ENCODE assay signal across 16 cellular contexts in the genomic region with DNA sequence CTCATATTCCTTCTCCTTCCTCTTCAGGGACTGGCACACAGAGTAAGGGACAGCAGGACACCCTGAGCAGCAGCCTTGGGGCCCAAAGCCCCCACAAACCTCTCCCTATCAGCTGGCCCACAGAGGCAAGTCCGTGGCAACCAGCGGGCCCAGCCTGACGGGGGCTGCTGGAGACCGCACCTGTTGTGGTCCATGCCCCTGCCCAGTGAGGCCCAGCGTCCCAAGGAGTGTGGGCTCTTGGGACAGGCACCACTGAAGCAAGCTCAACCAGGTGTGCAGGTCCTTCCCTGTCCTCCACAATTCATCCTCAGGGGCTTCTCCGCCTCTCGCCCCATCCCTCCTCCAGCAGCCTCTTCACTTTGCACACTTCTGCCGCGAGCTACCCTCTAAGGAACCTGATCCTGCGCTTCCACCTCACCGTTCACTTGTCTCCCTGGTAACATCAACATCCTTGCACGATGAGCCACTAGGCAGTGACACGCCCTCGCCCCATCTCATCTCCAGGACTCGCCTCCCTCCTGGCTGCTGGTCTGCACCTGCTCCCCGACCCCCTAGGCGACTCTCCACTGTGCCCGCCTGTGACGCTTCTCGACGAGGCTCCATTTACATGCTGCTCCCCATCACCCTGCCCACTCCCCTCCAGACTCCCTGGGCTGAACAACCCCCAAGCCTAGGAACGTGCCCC. TPM values are rescaled to one million over a fixed set of nuclear protein-coding genes. Genes with fewer than 3 reads are reported as not detected.
A peak's percentile ranks its signal among the peaks of the same experiment; 100 is the strongest.
DNase-seq lines count a peak whose midpoint lies in the region; ATAC-seq and TF ChIP-seq lines count a peak whose summit lies in the region.
"Had no signal": no experiment of that assay in that cellular context is flagged by ENCODE, and none has a peak within 500 bp of the region (broad histone marks: within the 10 kb centered on the region; RNA-seq: fewer than 3 reads in every experiment).

No MANE protein-coding gene starts in this region.

- DNase-seq in SK-N-SH (peak; percentile 6), NCI-H2171 treated with DMSO at 0.1 percent for 48 hours (lab: John Stamatoyannopoulos, UW) (peak; percentile 90), epithelial cell of esophagus (ENCODE audit: low read depth) (peak; percentile 36), retina (peak; percentile 54)
- no peak for DNase-seq in activated CD4-positive, alpha-beta T cell treated with anti-CD3 and anti-CD28 coated beads for 4 hours
- no peak for DNase-seq in activated CD8-positive, alpha-beta memory T cell treated with anti-CD3 and anti-CD28 coated beads, Interleukin-2, amount 50 U/mL, for 4 hours
- DNase-seq in stimulated activated CD4-positive, alpha-beta T cell treated with anti-CD3 and anti-CD28 coated beads, Interleukin-4, amount 100 ng/mL, for 24 hours: no peak
- DNase-seq: activated CD4-positive, alpha-beta T cell treated with anti-CD3 and anti-CD28 coated beads for 1 hour; activated T-cell treated with anti-CD3 and anti-CD28 coated beads for 4 hours; amygdala; colonic mucosa; DMS 273 treated with DMSO at 0.1 percent for 48 hours; NCI-H1092 treated with DMSO at 0.1 percent for 48 hours; NCI-H526 treated with DMSO at 0.1 percent for 48 hours had no signal

- no peak overlapping the region for H3K4me3 ChIP-seq in SK-N-SH (ENCODE audit: low read depth in 2 of 2, low read length in 1 of 2)
- no peak overlapping the region for H3K4me3 ChIP-seq in epithelial cell of esophagus (ENCODE audit: low read length)
- H3K4me3 ChIP-seq: colonic mucosa, lung had no signal

- H3K27me3 ChIP-seq in SK-N-SH (ENCODE audit: insufficient read depth): no peaks in the 10 kb centered on the region
- H3K27me3 ChIP-seq: colonic mucosa had no signal

- no peak overlapping the region for H3K9ac ChIP-seq in SK-N-SH

- no peak for ATAC-seq in SK-N-SH treated with all-trans-retinoic acid at 6 μM for 48 hours

- CTCF ChIA-PET in SK-N-SH (lab: Yijun Ruan, JAX): interaction anchor here (2.1 to 26.4 kb wide), 2 partner anchors 21 to 35 kb away, joined by 8 to 654 read pairs; a partner anchor contains a TSS

- H3K36me3 ChIP-seq in SK-N-SH (replicated peaks in 1 of 2; ENCODE audit: control insufficient read depth in 1 of 2, insufficient read depth in 2 of 2, low read length in 1 of 2): peaks cover 10 to 18% of the 10 kb centered on the region in 2 experiments

- no peaks in the 10 kb centered on the region for H3K9me2 ChIP-seq in SK-N-SH

- no peak overlapping the region for H3K4me2 ChIP-seq in SK-N-SH

- no peak overlapping the region for H2AFZ ChIP-seq in SK-N-SH (ENCODE audit: low read depth)

- POLR2A ChIA-PET in SK-N-SH (lab: Yijun Ruan, JAX): no interaction called here

- TF ChIP-seq CTCF in SK-N-SH (IDR thresholded peaks at IDR 0.05) (no peak), epithelial cell of esophagus (IDR thresholded peaks at IDR 0.05; ENCODE audit: insufficient read depth, low read depth, low read length, missing control alignments) (no peak)

- H3K4me1 ChIP-seq in SK-N-SH (ENCODE audit: control insufficient read depth in 1 of 2, insufficient read depth in 2 of 2, low read depth in 1 of 2, low read length in 1 of 2): peaks cover 0 to 42% of the 10 kb centered on the region in 2 experiments; a peak in 1 of 4 replicates

- no peaks in the 10 kb centered on the region for H3K9me3 ChIP-seq in SK-N-SH
- H3K9me3 ChIP-seq: colonic mucosa had no signal

- 97% methylated on average over 22 of the region's 22 CpGs for WGBS in SK-N-SH (ENCODE audit: low lambda C conversion rate)

- H3K27ac ChIP-seq in SK-N-SH (ENCODE audit: low read depth in 2 of 2, low read length in 1 of 2): no peak overlapping the region
- H3K27ac ChIP-seq: colonic mucosa had no signal

- H4K20me1 ChIP-seq in SK-N-SH (ENCODE audit: insufficient read depth): peaks cover 15% of the 10 kb centered on the region; the same call in 1 of the 2 replicates

- TF ChIP-seq EP300 in SK-N-SH (IDR thresholded peaks at IDR 0.05; ENCODE audit: borderline replicate concordance in 1 of 2, low read depth in 1 of 2, low read length in 1 of 2): no peak

- TF ChIP-seq RAD21 in SK-N-SH (IDR thresholded peaks at IDR 0.05; ENCODE audit: low read length): no peak

- peaks cover 25% of the 10 kb centered on the region for H3K79me2 ChIP-seq in SK-N-SH (ENCODE audit: insufficient read depth)

- H3F3A ChIP-seq in SK-N-SH (replicated peaks; ENCODE audit: insufficient read depth): peaks cover 10% of the 10 kb centered on the region

TF ChIP-seq in SK-N-SH, 30 proteins besides CTCF, POLR2A, EP300 and RAD21:
- TF ChIP-seq POLR2AphosphoS5 (IDR thresholded peaks at IDR 0.05; ENCODE audit: low read depth, low read length) (no peak), MEF2A (IDR thresholded peaks at IDR 0.05; ENCODE audit: borderline replicate concordance, low read depth) (no peak), SMC3 (IDR thresholded peaks at IDR 0.05; ENCODE audit: low read depth, low read length) (no peak), FOSL2 (IDR thresholded peaks at IDR 0.05; ENCODE audit: borderline replicate concordance, low read depth) (no peak), TCF12 (IDR thresholded peaks at IDR 0.05) (no peak), FOXM1 (IDR thresholded peaks at IDR 0.05; ENCODE audit: low read depth) (no peak), SIN3A (IDR thresholded peaks at IDR 0.05; ENCODE audit: borderline replicate concordance, low read depth, low read length) (no peak), RFX5 (IDR thresholded peaks at IDR 0.05; ENCODE audit: low read length) (no peak), GATA2 (CRISPR knock-in tag; IDR thresholded peaks at IDR 0.05) (no peak), JUND (IDR thresholded peaks at IDR 0.05) (no peak)

TF ChIP-seq in SK-N-SH treated with all-trans-retinoic acid at 6 μM for 48 hours, 23 proteins besides CTCF, POLR2A, EP300 and RAD21:
- TF ChIP-seq BACH2 (CRISPR knock-in tag; IDR thresholded peaks at IDR 0.05; ENCODE audit: borderline replicate concordance) (no peak), TCF4 (CRISPR knock-in tag; IDR thresholded peaks at IDR 0.05; ENCODE audit: borderline replicate concordance) (no peak), SNAI2 (CRISPR knock-in tag; IDR thresholded peaks at IDR 0.05) (no peak), PPARA (CRISPR knock-in tag; IDR thresholded peaks at IDR 0.05; ENCODE audit: borderline replicate concordance) (no peak), CSDC2 (CRISPR knock-in tag; IDR thresholded peaks at IDR 0.05) (no peak), ISL1 (CRISPR knock-in tag; IDR thresholded peaks at IDR 0.05) (no peak)
- TF ChIP-seq, protein P1, sequence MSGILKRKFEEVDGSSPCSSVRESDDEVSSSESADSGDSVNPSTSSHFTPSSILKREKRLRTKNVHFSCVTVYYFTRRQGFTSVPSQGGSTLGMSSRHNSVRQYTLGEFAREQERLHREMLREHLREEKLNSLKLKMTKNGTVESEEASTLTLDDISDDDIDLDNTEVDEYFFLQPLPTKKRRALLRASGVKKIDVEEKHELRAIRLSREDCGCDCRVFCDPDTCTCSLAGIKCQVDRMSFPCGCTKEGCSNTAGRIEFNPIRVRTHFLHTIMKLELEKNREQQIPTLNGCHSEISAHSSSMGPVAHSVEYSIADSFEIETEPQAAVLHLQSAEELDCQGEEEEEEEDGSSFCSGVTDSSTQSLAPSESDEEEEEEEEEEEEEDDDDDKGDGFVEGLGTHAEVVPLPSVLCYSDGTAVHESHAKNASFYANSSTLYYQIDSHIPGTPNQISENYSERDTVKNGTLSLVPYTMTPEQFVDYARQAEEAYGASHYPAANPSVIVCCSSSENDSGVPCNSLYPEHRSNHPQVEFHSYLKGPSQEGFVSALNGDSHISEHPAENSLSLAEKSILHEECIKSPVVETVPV (CRISPR knock-in tag; IDR thresholded peaks at IDR 0.05): no peak
- TF ChIP-seq, protein P2, sequence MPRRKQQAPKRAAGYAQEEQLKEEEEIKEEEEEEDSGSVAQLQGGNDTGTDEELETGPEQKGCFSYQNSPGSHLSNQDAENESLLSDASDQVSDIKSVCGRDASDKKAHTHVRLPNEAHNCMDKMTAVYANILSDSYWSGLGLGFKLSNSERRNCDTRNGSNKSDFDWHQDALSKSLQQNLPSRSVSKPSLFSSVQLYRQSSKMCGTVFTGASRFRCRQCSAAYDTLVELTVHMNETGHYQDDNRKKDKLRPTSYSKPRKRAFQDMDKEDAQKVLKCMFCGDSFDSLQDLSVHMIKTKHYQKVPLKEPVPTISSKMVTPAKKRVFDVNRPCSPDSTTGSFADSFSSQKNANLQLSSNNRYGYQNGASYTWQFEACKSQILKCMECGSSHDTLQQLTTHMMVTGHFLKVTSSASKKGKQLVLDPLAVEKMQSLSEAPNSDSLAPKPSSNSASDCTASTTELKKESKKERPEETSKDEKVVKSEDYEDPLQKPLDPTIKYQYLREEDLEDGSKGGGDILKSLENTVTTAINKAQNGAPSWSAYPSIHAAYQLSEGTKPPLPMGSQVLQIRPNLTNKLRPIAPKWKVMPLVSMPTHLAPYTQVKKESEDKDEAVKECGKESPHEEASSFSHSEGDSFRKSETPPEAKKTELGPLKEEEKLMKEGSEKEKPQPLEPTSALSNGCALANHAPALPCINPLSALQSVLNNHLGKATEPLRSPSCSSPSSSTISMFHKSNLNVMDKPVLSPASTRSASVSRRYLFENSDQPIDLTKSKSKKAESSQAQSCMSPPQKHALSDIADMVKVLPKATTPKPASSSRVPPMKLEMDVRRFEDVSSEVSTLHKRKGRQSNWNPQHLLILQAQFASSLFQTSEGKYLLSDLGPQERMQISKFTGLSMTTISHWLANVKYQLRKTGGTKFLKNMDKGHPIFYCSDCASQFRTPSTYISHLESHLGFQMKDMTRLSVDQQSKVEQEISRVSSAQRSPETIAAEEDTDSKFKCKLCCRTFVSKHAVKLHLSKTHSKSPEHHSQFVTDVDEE (CRISPR knock-in tag; IDR thresholded peaks at IDR 0.05): no peak
- TF ChIP-seq, protein P3, sequence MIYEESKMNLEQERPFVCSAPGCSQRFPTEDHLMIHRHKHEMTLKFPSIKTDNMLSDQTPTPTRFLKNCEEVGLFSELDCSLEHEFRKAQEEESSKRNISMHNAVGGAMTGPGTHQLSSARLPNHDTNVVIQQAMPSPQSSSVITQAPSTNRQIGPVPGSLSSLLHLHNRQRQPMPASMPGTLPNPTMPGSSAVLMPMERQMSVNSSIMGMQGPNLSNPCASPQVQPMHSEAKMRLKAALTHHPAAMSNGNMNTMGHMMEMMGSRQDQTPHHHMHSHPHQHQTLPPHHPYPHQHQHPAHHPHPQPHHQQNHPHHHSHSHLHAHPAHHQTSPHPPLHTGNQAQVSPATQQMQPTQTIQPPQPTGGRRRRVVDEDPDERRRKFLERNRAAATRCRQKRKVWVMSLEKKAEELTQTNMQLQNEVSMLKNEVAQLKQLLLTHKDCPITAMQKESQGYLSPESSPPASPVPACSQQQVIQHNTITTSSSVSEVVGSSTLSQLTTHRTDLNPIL (CRISPR knock-in tag; IDR thresholded peaks at IDR 0.05; ENCODE audit: low read depth): no peak

RNA-seq across cellular contexts. Expression of a gene that starts 12.7 kb away (rescaled TPM):
- 7.1 and 7.4 TPM in 2 replicates for polyA plus RNA-seq in SK-N-SH (2012; rRNA removed)
- 3.2 and 4.4 TPM in 2 replicates for polyA plus RNA-seq in SK-N-SH (2012; cell fraction: cytosol; rRNA removed)
- 50.2 and 76.3 TPM in 2 replicates for polyA plus RNA-seq in SK-N-SH (2012; cell fraction: nucleus; rRNA removed)

RNA-seq across cellular contexts. Expression of a gene that starts 50.9 kb away (rescaled TPM):
- polyA plus RNA-seq in SK-N-SH (2012; rRNA removed): 85.9 and 98.6 TPM in 2 replicates
- polyA plus RNA-seq in SK-N-SH (2012; cell fraction: cytosol; rRNA removed): 18.0 and 30.4 TPM in 2 replicates
- polyA plus RNA-seq in SK-N-SH (2012; cell fraction: nucleus; rRNA removed): 605 and 826 TPM in 2 replicates

RNA-seq across cellular contexts. Expression of a gene that starts 51.9 kb away (rescaled TPM):
- polyA plus RNA-seq in SK-N-SH (2012; rRNA removed): 26.7 and 29.0 TPM in 2 replicates
- 26.0 and 27.0 TPM in 2 replicates for polyA plus RNA-seq in SK-N-SH (2012; cell fraction: cytosol; rRNA removed)
- polyA plus RNA-seq in SK-N-SH (2012; cell fraction: nucleus; rRNA removed): 38.2 and 50.3 TPM in 2 replicates

Comparison
In these comparisons a context has a peak if more than half of its experiments do, and no peak if none do; other contexts are left out.
1. DNase-seq: peak in SK-N-SH (single experiment), NCI-H2171 treated with DMSO at 0.1 percent for 48 hours (single experiment), epithelial cell of esophagus (single experiment) and retina (single experiment); none in activated CD4-positive, alpha-beta T cell treated with anti-CD3 and anti-CD28 coated beads for 4 hours (0 of 2), activated CD8-positive, alpha-beta memory T cell treated with anti-CD3 and anti-CD28 coated beads, Interleukin-2, amount 50 U/mL, for 4 hours (single experiment) and stimulated activated CD4-positive, alpha-beta T cell treated with anti-CD3 and anti-CD28 coated beads, Interleukin-4, amount 100 ng/mL, for 24 hours (single experiment).